ENCODE assay signal across 31 cellular contexts in genomic region chr10:100462709-100463108, GRCh38. TPM values are rescaled to one million over a fixed set of nuclear protein-coding genes. Genes with fewer than 3 reads are reported as not detected.
A peak's percentile ranks its signal among the peaks of the same experiment; 100 is the strongest.
DNase-seq lines count a peak whose midpoint lies in the region; ATAC-seq, FAIRE-seq and TF ChIP-seq lines count a peak whose summit lies in the region.
"Had no signal": no experiment of that assay in that cellular context is flagged by ENCODE, and none has a peak within 500 bp of the region (broad histone marks: within the 10 kb centered on the region; RNA-seq: fewer than 3 reads in every experiment).

Gene WNT8B (plus strand): TSS chr10:100463009. CDS start chr10:100463169, 160 bp downstream.

- H3K56ac ChIP-seq in H1 (replicated peaks; ENCODE audit: insufficient read length, low read depth, low read length): no peak within 1 kb of the TSS

- H3K9ac ChIP-seq in HUES64 (ENCODE audit: low read depth, low read length): no peak within 1 kb of the TSS
- no peak within 1 kb of the TSS for H3K9ac ChIP-seq in H1 (replicated peaks in 1 of 4; ENCODE audit: extremely low read depth in 1 of 4, low read depth in 3 of 4, low read length in 3 of 4)
- H3K9ac ChIP-seq in neural progenitor cell: no peak within 1 kb of the TSS
- H3K9ac ChIP-seq: BLaER1 had no signal

- TF ChIP-seq POLR2A in H1 (IDR thresholded peaks at IDR 0.05; ENCODE audit: control extremely low read depth in 1 of 2, low read depth in 2 of 2, low read length in 2 of 2): no peak

- no peak within 1 kb of the TSS for H3K4me2 ChIP-seq in H1 (ENCODE audit: insufficient read depth in 1 of 2, low read depth in 2 of 2, low read length in 2 of 2)
- peak within 1 kb of the TSS; percentile 76 for H3K4me2 ChIP-seq in neural progenitor cell
- H3K4me2 ChIP-seq: BLaER1 had no signal

- H3K18ac ChIP-seq in H1 (ENCODE audit: extremely low read depth, low read length): no peak within 1 kb of the TSS

- no peak within 1 kb of the TSS for H2BK120ac ChIP-seq in H1 (replicated peaks; ENCODE audit: low read depth, low read length)

- no peak within 1 kb of the TSS for H3K4ac ChIP-seq in H1 (replicated peaks; ENCODE audit: insufficient read length, low read depth, low read length)

- H3K9me3 Mint-ChIP-seq in activated naive CD4-positive, alpha-beta T cell treated with anti-CD3 and anti-CD28 coated beads, Interleukin-2, amount 50 U/mL, for 24 hours: no peaks in the 10 kb centered on the region
- no peaks in the 10 kb centered on the region for H3K9me3 Mint-ChIP-seq in activated naive CD4-positive, alpha-beta T cell treated with anti-CD3 and anti-CD28 coated beads, Interleukin-2, amount 50 U/mL, for 72 hours
- peaks cover 10% of the 10 kb centered on the region for H3K9me3 Mint-ChIP-seq in neural progenitor cell
- H3K9me3 Mint-ChIP-seq: CD14-positive monocyte; CD8-positive, alpha-beta memory T cell had no signal

- H2BK20ac ChIP-seq in H1 (ENCODE audit: low read length): no peak within 1 kb of the TSS

- no peak within 1 kb of the TSS for H2BK5ac ChIP-seq in H1 (ENCODE audit: low read depth, low read length)

- no peak for TF ChIP-seq EP300 in H1 (IDR thresholded peaks at IDR 0.05; ENCODE audit: borderline replicate concordance in 1 of 2, low read depth in 2 of 2, low read length in 2 of 2)

- H3K36me3 Mint-ChIP-seq in activated naive CD4-positive, alpha-beta T cell treated with anti-CD3 and anti-CD28 coated beads, Interleukin-2, amount 50 U/mL, for 24 hours: no peaks in the 10 kb centered on the region
- no peaks in the 10 kb centered on the region for H3K36me3 Mint-ChIP-seq in activated naive CD4-positive, alpha-beta T cell treated with anti-CD3 and anti-CD28 coated beads, Interleukin-2, amount 50 U/mL, for 72 hours
- H3K36me3 Mint-ChIP-seq in neural progenitor cell: peaks cover 2% of the 10 kb centered on the region
- H3K36me3 Mint-ChIP-seq: CD14-positive monocyte; CD4-positive, alpha-beta memory T cell; CD8-positive, alpha-beta memory T cell had no signal

- 58% methylated on average over 2 of the region's 4 CpGs for WGBS in HUES64
- WGBS in H1 (ENCODE audit: extremely low coverage in 1 of 2, insufficient coverage in 1 of 2, insufficient read length in 1 of 2, insufficient replicate concordance in 2 of 2, low coverage in 1 of 2, low lambda C conversion rate in 2 of 2, missing lambda C conversion rate in 1 of 2), 2 experiments: 64% methylated on average over 4 of the region's 4 CpGs; no CpG with 5 or more reads in 1 of the 2 experiments

- H3K27me3 ChIP-seq in HUES64 (ENCODE audit: insufficient read depth, low read length) (peaks cover 49% of the 10 kb centered on the region; the same call in 1 of the 2 replicates), H1 (replicated peaks in 1 of 4; ENCODE audit: control insufficient read depth in 3 of 4, extremely low read depth in 1 of 4, insufficient read depth in 3 of 4, low read length in 3 of 4) (no peaks in the 10 kb centered on the region; a peak in 1 of 7 replicates), neural progenitor cell (peaks cover 47% of the 10 kb centered on the region), left lung (peaks cover 0 to 13% of the 10 kb centered on the region in 2 donors)
- H3K27me3 ChIP-seq: BLaER1 had no signal

- no peaks in the 10 kb centered on the region for H3K4me1 Mint-ChIP-seq in activated naive CD4-positive, alpha-beta T cell treated with anti-CD3 and anti-CD28 coated beads, Interleukin-2, amount 50 U/mL, for 24 hours
- H3K4me1 Mint-ChIP-seq in neural progenitor cell: peaks cover 41% of the 10 kb centered on the region
- H3K4me1 Mint-ChIP-seq: CD14-positive monocyte; CD4-positive, alpha-beta memory T cell; CD4-positive, CD25-positive, alpha-beta regulatory T cell; CD8-positive, alpha-beta memory T cell had no signal

- H3K79me1 ChIP-seq in H1 (ENCODE audit: low read depth, low read length): no peaks in the 10 kb centered on the region

- H3K14ac ChIP-seq in H1 (ENCODE audit: insufficient read length): no peak within 1 kb of the TSS

- H2AFZ ChIP-seq in H1 (ENCODE audit: low read length): 0 out of 2 replicates have a peak within 1 kb of the TSS, but pooled peaks have one; percentile 29
- no peak within 1 kb of the TSS for H2AFZ ChIP-seq in neural progenitor cell (replicated peaks)

- no peaks in the 10 kb centered on the region for H4K20me1 ChIP-seq in H1 (replicated peaks in 1 of 2; ENCODE audit: control insufficient read depth in 1 of 2, insufficient read depth in 2 of 2, low read length in 2 of 2)
- no peaks in the 10 kb centered on the region for H4K20me1 ChIP-seq in neural progenitor cell (ENCODE audit: low read depth)
- H4K20me1 ChIP-seq: BLaER1 had no signal

- H3K27ac ChIP-seq in HUES64 (ENCODE audit: low read depth, low read length) (no peak within 1 kb of the TSS), H1 (ENCODE audit: low read depth, low read length) (no peak within 1 kb of the TSS), neural progenitor cell (no peak within 1 kb of the TSS), left lung (no peak within 1 kb of the TSS)
- H3K27ac ChIP-seq: BLaER1 had no signal

- H2BK12ac ChIP-seq in H1 (ENCODE audit: low read depth, low read length): no peak within 1 kb of the TSS

- peak within 1 kb of the TSS; percentile 6; the same call in 1 of the 2 replicates for H3K4me3 ChIP-seq in HUES64 (ENCODE audit: low read length)
- H3K4me3 ChIP-seq in H1 (ENCODE audit: extremely low read depth in 1 of 4, insufficient read depth in 2 of 4, low read depth in 3 of 4, low read length in 4 of 4): no peak within 1 kb of the TSS
- H3K4me3 ChIP-seq in neural progenitor cell: peak within 1 kb of the TSS; percentile 39
- no peak within 1 kb of the TSS for H3K4me3 ChIP-seq in left lung
- H3K4me3 ChIP-seq: BLaER1 had no signal

- H3K23ac ChIP-seq in H1 (ENCODE audit: insufficient read length): no peak within 1 kb of the TSS

- no peak within 1 kb of the TSS for H2BK15ac ChIP-seq in H1 (ENCODE audit: low read length)

- H3K4me3 Mint-ChIP-seq in activated naive CD4-positive, alpha-beta T cell treated with anti-CD3 and anti-CD28 coated beads, Interleukin-2, amount 50 U/mL, for 24 hours: no peak within 1 kb of the TSS
- peak within 1 kb of the TSS; percentile 89 for H3K4me3 Mint-ChIP-seq in neural progenitor cell
- H3K4me3 Mint-ChIP-seq: CD4-positive, alpha-beta memory T cell; CD4-positive, CD25-positive, alpha-beta regulatory T cell; CD8-positive, alpha-beta memory T cell had no signal

- no peak for TF ChIP-seq RAD21 in H1 (IDR thresholded peaks at IDR 0.05 in 1 of 2, conservative IDR thresholded peaks at IDR 0.05 in 1 of 2; ENCODE audit: low read depth in 2 of 2, low read length in 2 of 2)

- peaks cover 23% of the 10 kb centered on the region for H3F3A ChIP-seq in neural progenitor cell (ENCODE audit: low read depth)

- no peak for ATAC-seq in activated naive CD4-positive, alpha-beta T cell treated with anti-CD3 and anti-CD28 coated beads, Interleukin-2, amount 50 U/mL, for 72 hours
- ATAC-seq in GM21526 (IDR thresholded peaks at IDR 0.05; ENCODE audit: low FRiP score, unreplicated experiment) (no peak), left lung (no peak)

- POLR2A ChIA-PET in H1 (lab: Charles Lee; ENCODE audit: partially characterized antibody): interaction anchor here (0.8 kb wide), 1 partner anchor 12 kb away, joined by 3 read pairs; no protein-coding TSS in a partner anchor

- H3K79me2 ChIP-seq in H1 (ENCODE audit: control insufficient read depth in 1 of 2, insufficient read depth in 2 of 2, low read length in 2 of 2): no peaks in the 10 kb centered on the region
- H3K79me2 ChIP-seq in neural progenitor cell (ENCODE audit: low read depth): no peaks in the 10 kb centered on the region

- CTCF ChIA-PET in H1 (lab: Charles Lee; ENCODE audit: partially characterized antibody): interaction anchor here (0.6 to 2.2 kb wide), 6 partner anchors 8 to 158 kb away, joined by 3 to 10 read pairs (median 6); partner anchors contain the start of gene SEC31B

- intact Hi-C loops in left lung (cut with DNase I): no loop called here

- H3K9me3 ChIP-seq in HUES64 (ENCODE audit: insufficient read depth, low read depth, low read length): no peaks in the 10 kb centered on the region
- no peaks in the 10 kb centered on the region for H3K9me3 ChIP-seq in H1 (ENCODE audit: insufficient read depth in 2 of 2, low read depth in 1 of 2, low read length in 1 of 2)
- no peaks in the 10 kb centered on the region for H3K9me3 ChIP-seq in neural progenitor cell (ENCODE audit: low read depth)
- H3K9me3 ChIP-seq in left lung: no peaks in the 10 kb centered on the region
- H3K9me3 ChIP-seq: BE2C, BLaER1 had no signal

- peak; percentile 32 for FAIRE-seq in H1 (lab: Jason Lieb, UNC)
- FAIRE-seq: A204.1, GM12891, GM19239 had no signal

- H4K91ac ChIP-seq in H1 (replicated peaks; ENCODE audit: insufficient read length, low read length): no peak within 1 kb of the TSS

- no peak within 1 kb of the TSS for H2AK5ac ChIP-seq in H1 (ENCODE audit: low read depth, low read length)

- H4K8ac ChIP-seq in H1 (ENCODE audit: extremely low read depth, insufficient read depth, low read length): no peak within 1 kb of the TSS

- no peaks in the 10 kb centered on the region for H3K36me3 ChIP-seq in HUES64 (ENCODE audit: insufficient read depth, low read length)
- no peaks in the 10 kb centered on the region for H3K36me3 ChIP-seq in H1 (ENCODE audit: control insufficient read depth in 2 of 4, insufficient read depth in 4 of 4, low read length in 3 of 4)
- no peaks in the 10 kb centered on the region for H3K36me3 ChIP-seq in neural progenitor cell
- H3K36me3 ChIP-seq in left lung: no peaks in the 10 kb centered on the region
- H3K36me3 ChIP-seq: BE2C, BLaER1 had no signal

- no peak within 1 kb of the TSS for H4K5ac ChIP-seq in H1 (ENCODE audit: insufficient read length, low read depth, low read length)

- no peaks in the 10 kb centered on the region for H3K27me3 Mint-ChIP-seq in activated naive CD4-positive, alpha-beta T cell treated with anti-CD3 and anti-CD28 coated beads, Interleukin-2, amount 50 U/mL, for 24 hours
- H3K27me3 Mint-ChIP-seq in neural progenitor cell (ENCODE audit: insufficient read depth, low read depth): peaks cover 2% of the 10 kb centered on the region
- H3K27me3 Mint-ChIP-seq: CD4-positive, alpha-beta memory T cell; CD8-positive, alpha-beta memory T cell had no signal

- H3K27ac Mint-ChIP-seq in activated naive CD4-positive, alpha-beta T cell treated with anti-CD3 and anti-CD28 coated beads, Interleukin-2, amount 50 U/mL, for 24 hours: peak within 1 kb of the TSS; percentile 46
- peak within 1 kb of the TSS in 1 of 2 donors; percentile 7 for H3K27ac Mint-ChIP-seq in activated naive CD4-positive, alpha-beta T cell treated with anti-CD3 and anti-CD28 coated beads, Interleukin-2, amount 50 U/mL, for 72 hours
- H3K27ac Mint-ChIP-seq in neural progenitor cell: peak within 1 kb of the TSS; percentile 68
- H3K27ac Mint-ChIP-seq: CD14-positive monocyte; CD4-positive, CD25-positive, alpha-beta regulatory T cell; CD8-positive, alpha-beta memory T cell had no signal

- no peaks in the 10 kb centered on the region for H3K4me1 ChIP-seq in HUES64 (ENCODE audit: insufficient read depth, low read length)
- 0 out of 7 replicates have a peak, but pooled peaks cover 0 to 3% (median 0%) of the 10 kb centered on the region in 4 experiments for H3K4me1 ChIP-seq in H1 (replicated peaks in 1 of 4; ENCODE audit: control insufficient read depth in 3 of 4, insufficient read depth in 4 of 4, low read length in 3 of 4)
- peaks cover 66% of the 10 kb centered on the region for H3K4me1 ChIP-seq in neural progenitor cell
- H3K4me1 ChIP-seq in left lung: no peaks in the 10 kb centered on the region
- H3K4me1 ChIP-seq: BE2C, BLaER1 had no signal

- DNase-seq in activated naive CD4-positive, alpha-beta T cell treated with anti-CD3 and anti-CD28 coated beads, Interleukin-2, amount 50 U/mL, for 72 hours (ENCODE audit: low spot score in 2 of 2): no peak
- no peak for DNase-seq in H1 (ENCODE audit: low read depth in 1 of 2, low spot score in 2 of 2)
- DNase-seq in neural progenitor cell (ENCODE audit: low spot score): peak; percentile 79
- no peak for DNase-seq in left lung
- DNase-seq in HuH-7 (ENCODE audit: low spot score): no peak
- DNase-seq: 8988T; ACHN; BE2C; C1 segment of cervical spinal cord; CD4-positive, alpha-beta memory T cell; CD4-positive, CD25-positive, alpha-beta regulatory T cell; CD8-positive, alpha-beta memory T cell; COR-L47; DMS 273 treated with DMSO at 0.1 percent for 48 hours; DMS153; DMS53; DMS79; DND-41; EL; GDM1 had no signal

- TF ChIP-seq CTCF in H1 (IDR thresholded peaks at IDR 0.05; ENCODE audit: control extremely low read depth in 1 of 3, insufficient read depth in 1 of 3, low read depth in 1 of 3, low read length in 3 of 3) (no peak), neural progenitor cell (IDR thresholded peaks at IDR 0.05) (no peak), left lung (IDR thresholded peaks at IDR 0.05) (no peak)

- H3K23me2 ChIP-seq in H1 (ENCODE audit: low read depth, low read length): no peaks in the 10 kb centered on the region; the same call in 1 of the 2 replicates

RNA-seq across cellular contexts. Expression of gene WNT8B, which starts in this region (rescaled TPM):
- under 1 TPM; 0.20 to 0.45 TPM for total RNA-seq in activated naive CD4-positive, alpha-beta T cell treated with anti-CD3 and anti-CD28 coated beads, Interleukin-2, amount 50 U/mL, for 72 hours
- polyA plus RNA-seq in HUES64 (2013, experiment 1 of 2): 0.65 TPM
- polyA plus RNA-seq in HUES64 (2013, experiment 2 of 2): 2.0 TPM
- total RNA-seq in H1 (2021; fragmentation: NEBNext Ultra II Directional; extraction: Animal tissue kit (Norgen Biotek cat#: 25700)): 0.34 and 0.67 TPM in 2 replicates
- polyA plus RNA-seq in H1 (2011; rRNA removed): 0.20 and 0.71 TPM in 2 replicates
- 0.76 TPM for polyA plus RNA-seq in H1 (2011; cell fraction: cytosol; rRNA removed)
- polyA plus RNA-seq in H1 (2011; cell fraction: nucleus; rRNA removed): 1.3 TPM
- polyA plus RNA-seq in H1 (2012, experiment 1 of 2): 0.34 to 0.44 TPM (median 0.39 TPM) in 4 replicates
- 0.12 TPM for polyA plus RNA-seq in H1 (2012, experiment 2 of 2)
- 0.41 TPM for polyA plus RNA-seq in H1 (2013, experiment 1 of 2)
- 0.77 TPM for polyA plus RNA-seq in H1 (2013, experiment 2 of 2)
- polyA minus RNA-seq in H1 (2011; rRNA and poly(A)+ RNA removed): 0.34 and 1.2 TPM in 2 replicates
- polyA minus RNA-seq in H1 (2011; cell fraction: cytosol; rRNA and poly(A)+ RNA removed): 0.66 TPM
- polyA minus RNA-seq in H1 (2011; cell fraction: nucleus; rRNA and poly(A)+ RNA removed): 1.7 TPM
- total RNA-seq in neural progenitor cell (ENCODE audit: low replicate concordance) (5.8 and 9.0 TPM in 2 replicates), left lung (under 1 TPM in 1 of 2 donors, not detected in 1; 0.13 TPM)
- total RNA-seq: A673; CD4-positive, alpha-beta memory T cell; CD4-positive, CD25-positive, alpha-beta regulatory T cell; CD8-positive, alpha-beta memory T cell; Daoy had no signal
- polyA plus RNA-seq: AG04450; CD14-positive monocyte; CD4-positive, alpha-beta memory T cell; CD8-positive, alpha-beta memory T cell had no signal

Comparison
In these comparisons a context has a peak if more than half of its experiments do, and no peak if none do; other contexts are left out.
1. H3K4me3 ChIP-seq: peak in HUES64 (single experiment) and neural progenitor cell (single experiment); none in H1 (0 of 4) and left lung (0 of 2).